Comparison of ENCODE assay signal across 1 cellular context in genomic region chr3:169772951-169773816, GRCh38.
A peak's percentile ranks its signal among the peaks of the same experiment; 100 is the strongest.
TF ChIP-seq lines count a peak whose summit lies in the region.

TSS of gene MYNN (plus strand) at chr3:169773396. CDS start at chr3:169774296, 900 bp downstream.

TF ChIP-seq in GM12878, 131 proteins besides CTCF, POLR2A, EP300 and RAD21 (continued from another document):
- TF ChIP-seq ZNF592 (IDR thresholded peaks at IDR 0.05) (no peak), POLR2AphosphoS2 (IDR thresholded peaks at IDR 0.05; ENCODE audit: low read depth, low read length) (peak; percentile 96), WRNIP1 (IDR thresholded peaks at IDR 0.05; ENCODE audit: borderline replicate concordance, low read depth, low read length) (no peak), NKRF (conservative IDR thresholded peaks at IDR 0.05) (peak; percentile 47; the same call in 1 of the 2 replicates), CREM (IDR thresholded peaks at IDR 0.05; ENCODE audit: low read depth) (peak; percentile 95), STAT1 (conservative IDR thresholded peaks at IDR 0.05) (peak; percentile 90), CBFB (IDR thresholded peaks at IDR 0.05; ENCODE audit: low read depth) (peak; percentile 79), NR2F1 (conservative IDR thresholded peaks at IDR 0.05) (0 out of 2 replicates have a peak, but pooled peaks have one; percentile 33), SREBF2 (IDR thresholded peaks at IDR 0.05; ENCODE audit: low read length) (peak; percentile 33; the same call in 1 of the 2 replicates), E4F1 (IDR thresholded peaks at IDR 0.05; ENCODE audit: borderline replicate concordance, partially characterized antibody) (no peak), HDGF (IDR thresholded peaks at IDR 0.05) (peak; percentile 73; the same call in 1 of the 2 replicates), BCL11A (IDR thresholded peaks at IDR 0.05; ENCODE audit: low read depth, low read length) (peak; percentile 2; the same call in 1 of the 2 replicates), SP1 (IDR thresholded peaks at IDR 0.05; ENCODE audit: low read depth, low read length) (peak; percentile 28), FOXK2 (IDR thresholded peaks at IDR 0.05) (no peak), ESRRA (IDR thresholded peaks at IDR 0.05; ENCODE audit: low read length) (0 out of 2 replicates have a peak, but pooled peaks have one; percentile 7), IRF3 (IDR thresholded peaks at IDR 0.05) (0 out of 2 replicates have a peak, but pooled peaks have one; percentile 5), CBX3 (IDR thresholded peaks at IDR 0.05; ENCODE audit: borderline replicate concordance, low read depth) (no peak), ZNF687 (IDR thresholded peaks at IDR 0.05) (peak; percentile 31; the same call in 1 of the 2 replicates), NBN (IDR thresholded peaks at IDR 0.05) (peak; percentile 94), EED (IDR thresholded peaks at IDR 0.05; ENCODE audit: low read depth) (0 out of 2 replicates have a peak, but pooled peaks have one; percentile 15), PKNOX1 (IDR thresholded peaks at IDR 0.05) (peak; percentile 84), MXI1 (IDR thresholded peaks at IDR 0.05; ENCODE audit: low read depth, low read length) (peak; percentile 62; the same call in 1 of the 2 replicates), NFXL1 (IDR thresholded peaks at IDR 0.05; ENCODE audit: borderline replicate concordance) (no peak), PML (IDR thresholded peaks at IDR 0.05; ENCODE audit: low read length) (peak; percentile 98), TARDBP (IDR thresholded peaks at IDR 0.05; ENCODE audit: borderline replicate concordance) (0 out of 2 replicates have a peak, but pooled peaks have one; percentile 19), SIX5 (IDR thresholded peaks at IDR 0.05; ENCODE audit: low read depth, low read length, severe bottlenecking) (no peak), DPF2 (IDR thresholded peaks at IDR 0.05) (peak; percentile 69), BACH1 (IDR thresholded peaks at IDR 0.05; ENCODE audit: borderline replicate concordance) (peak; percentile 84), ZBTB40 (IDR thresholded peaks at IDR 0.05; ENCODE audit: borderline replicate concordance) (peak; percentile 82; the same call in 1 of the 2 replicates), JUND (IDR thresholded peaks at IDR 0.05; ENCODE audit: low read depth, low read length) (0 out of 2 replicates have a peak, but pooled peaks have one; percentile 17), PAX5 (IDR thresholded peaks at IDR 0.05; ENCODE audit: borderline replicate concordance, low read depth, low read length) (no peak), CEBPB (IDR thresholded peaks at IDR 0.05; ENCODE audit: borderline replicate concordance in 1 of 2, low read depth in 2 of 2, low read length in 2 of 2) (no peak), E2F8 (IDR thresholded peaks at IDR 0.05; ENCODE audit: low read depth, partially characterized antibody) (no peak)
